ENCODE assay signal across 21 cellular contexts in the genomic region with DNA sequence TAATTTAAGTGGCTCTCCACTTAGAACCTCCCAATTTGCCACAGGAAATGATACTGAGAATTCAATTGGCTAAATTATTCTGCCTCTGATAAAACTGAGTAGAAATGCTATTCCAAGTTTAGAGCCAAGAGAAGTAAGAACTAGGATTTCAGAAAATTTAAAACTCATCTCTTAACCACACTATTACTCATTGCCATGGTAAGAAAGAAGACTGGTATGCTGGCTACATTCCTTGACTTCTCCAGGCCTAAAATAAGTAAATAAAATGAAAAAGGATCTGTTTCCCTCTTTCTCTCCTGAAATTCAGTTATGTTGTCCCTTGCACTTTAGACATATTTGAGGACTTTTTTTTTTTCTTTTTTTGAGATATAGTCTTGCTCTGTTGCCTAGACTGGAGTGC. TPM values are rescaled to one million over a fixed set of nuclear protein-coding genes. Genes with fewer than 3 reads are reported as not detected.
DNase-seq lines count a peak whose midpoint lies in the region; ATAC-seq and TF ChIP-seq lines count a peak whose summit lies in the region.
"Had no signal": no experiment of that assay in that cellular context is flagged by ENCODE, and none has a peak within 500 bp of the region (broad histone marks: within the 10 kb centered on the region; RNA-seq: fewer than 3 reads in every experiment).

No MANE protein-coding gene starts in this region.

- intact Hi-C loops in gastrocnemius medialis (cut with DNase I; ENCODE audit: low total_unique reads), result no loop called here

- H3K4me1 ChIP-seq in gastrocnemius medialis, result no peaks in the 10 kb centered on the region
- H3K4me1 ChIP-seq: adrenal gland, prostate gland had no signal

- H3K4me1 Mint-ChIP-seq in activated T-cell treated with anti-CD3 and anti-CD28 coated beads, Interleukin-2, amount 50 U/mL, for 72 hours (ENCODE audit: low read depth), result peaks cover 6% of the 10 kb centered on the region

- no peak overlapping the region for H3K27ac Mint-ChIP-seq in activated T-cell treated with anti-CD3 and anti-CD28 coated beads, Interleukin-2, amount 50 U/mL, for 72 hours
- H3K27ac Mint-ChIP-seq: activated CD8-positive, alpha-beta memory T cell treated with anti-CD3 and anti-CD28 coated beads, Interleukin-2, amount 10 ng/mL, durations not matched to agents 7 days and 5 days; CD4-positive, CD25-positive, alpha-beta regulatory T cell; IgD-negative memory B cell; natural killer cell treated with Interleukin-12 subunit alpha and Interleukin-12 subunit beta and Interleukin-15 and Interleukin-18, amount 100 ng/mL, for 72 hours had no signal

- no peaks in the 10 kb centered on the region for H3K27me3 Mint-ChIP-seq in activated T-cell treated with anti-CD3 and anti-CD28 coated beads, Interleukin-2, amount 50 U/mL, for 72 hours (ENCODE audit: low read depth)
- H3K27me3 Mint-ChIP-seq: activated CD8-positive, alpha-beta memory T cell treated with anti-CD3 and anti-CD28 coated beads, Interleukin-2, amount 10 ng/mL, durations not matched to agents 7 days and 5 days; CD4-positive, CD25-positive, alpha-beta regulatory T cell had no signal

- peaks cover 0 to 7% of the 10 kb centered on the region in 2 donors for H3K36me3 ChIP-seq in gastrocnemius medialis
- H3K36me3 ChIP-seq: prostate gland, thoracic aorta had no signal

- H3K4me3 ChIP-seq in gastrocnemius medialis, result no peak overlapping the region
- H3K4me3 ChIP-seq: adrenal gland, lung, prostate gland, thoracic aorta had no signal

- DNase-seq in ELR (ENCODE audit: low read depth) (peak; percentile 53), amniotic epithelial cell (ENCODE audit: low read depth) (peak; percentile 79), fibroblast of peridontal ligament (ENCODE audit: extremely low read depth) (peak; percentile 84), renal cortical epithelial cell (ENCODE audit: low read depth) (peak; percentile 62), NCI-H1105 treated with DMSO at 0.1 percent for 48 hours (lab: John Stamatoyannopoulos, UW) (no peak), gastrocnemius medialis (no peak), DMS 273 (lab: John Stamatoyannopoulos, UW; ENCODE audit: unreplicated experiment) (no peak)
- DNase-seq in activated T-cell treated with anti-CD3 and anti-CD28 coated beads, Interleukin-2, amount 50 U/mL, for 72 hours, result no peak
- DNase-seq: activated CD8-positive, alpha-beta memory T cell treated with anti-CD3 and anti-CD28 coated beads, Interleukin-2, amount 10 ng/mL, durations not matched to agents 7 days and 5 days; activated effector memory CD4-positive, alpha-beta T cell treated with anti-CD3 and anti-CD28 coated beads, Interleukin-2, amount 50 U/mL, for 16 hours; adrenal gland; CD4-positive, CD25-positive, alpha-beta regulatory T cell; head of caudate nucleus; MV-4-11; NCI-H2029; NK-92 treated with Interleukin-12 subunit alpha and Interleukin-12 subunit beta, amount 100 ng/mL, for 24 hours had no signal

- H3K36me3 Mint-ChIP-seq in activated T-cell treated with anti-CD3 and anti-CD28 coated beads, Interleukin-2, amount 50 U/mL, for 72 hours (ENCODE audit: insufficient read depth in 2 of 2), result no peaks in the 10 kb centered on the region

- no peak overlapping the region for H3K4me3 Mint-ChIP-seq in activated T-cell treated with anti-CD3 and anti-CD28 coated beads, Interleukin-2, amount 50 U/mL, for 72 hours
- H3K4me3 Mint-ChIP-seq: activated CD8-positive, alpha-beta memory T cell treated with anti-CD3 and anti-CD28 coated beads, Interleukin-2, amount 10 ng/mL, durations not matched to agents 7 days and 5 days; CD4-positive, CD25-positive, alpha-beta regulatory T cell; IgD-negative memory B cell; natural killer cell treated with Interleukin-12 subunit alpha and Interleukin-12 subunit beta and Interleukin-15 and Interleukin-18, amount 100 ng/mL, for 72 hours had no signal

- no peak for TF ChIP-seq CTCF in gastrocnemius medialis (IDR thresholded peaks at IDR 0.05 in 4 of 5, conservative IDR thresholded peaks at IDR 0.05 in 1 of 5)

- H3K27ac ChIP-seq in gastrocnemius medialis, result no peak overlapping the region
- H3K27ac ChIP-seq: adrenal gland, prostate gland, thoracic aorta had no signal

- H3K9me3 ChIP-seq in gastrocnemius medialis, result no peaks in the 10 kb centered on the region
- H3K9me3 ChIP-seq: adrenal gland, prostate gland, thoracic aorta had no signal

- H3K27me3 ChIP-seq in gastrocnemius medialis, result no peaks in the 10 kb centered on the region
- H3K27me3 ChIP-seq: adrenal gland had no signal

- ATAC-seq in activated T-cell treated with anti-CD3 and anti-CD28 coated beads, Interleukin-2, amount 50 U/mL, for 72 hours (replicated peaks in 1 of 2), result no peak
- ATAC-seq in gastrocnemius medialis, result no peak
- ATAC-seq: activated CD8-positive, alpha-beta memory T cell treated with anti-CD3 and anti-CD28 coated beads, Interleukin-2, amount 10 ng/mL, durations not matched to agents 7 days and 5 days; natural killer cell treated with Interleukin-12 subunit alpha and Interleukin-12 subunit beta and Interleukin-15 and Interleukin-18, amount 100 ng/mL, for 72 hours had no signal

- no peak for TF ChIP-seq POLR2A in gastrocnemius medialis (IDR thresholded peaks at IDR 0.05)

- H3K9me3 Mint-ChIP-seq in activated T-cell treated with anti-CD3 and anti-CD28 coated beads, Interleukin-2, amount 50 U/mL, for 72 hours, result no peaks in the 10 kb centered on the region
- H3K9me3 Mint-ChIP-seq: CD4-positive, CD25-positive, alpha-beta regulatory T cell; natural killer cell treated with Interleukin-12 subunit alpha and Interleukin-12 subunit beta and Interleukin-15 and Interleukin-18, amount 100 ng/mL, for 72 hours had no signal

- in situ Hi-C loops in gastrocnemius medialis (cut with MboI; ENCODE audit: low sequenced_read_pairs in 4 of 4), result no loop called here

RNA-seq across cellular contexts. Expression of a gene that starts 23.3 kb away (rescaled TPM):
- 2.6 and 6.0 TPM in 2 replicates for total RNA-seq in renal cortical epithelial cell
- 1 to 10 TPM; 6.4 to 6.6 TPM for total RNA-seq in activated T-cell treated with anti-CD3 and anti-CD28 coated beads, Interleukin-2, amount 50 U/mL, for 72 hours
- total RNA-seq in gastrocnemius medialis, result 1 to 10 TPM; 1.5 to 3.8 (median 3.3) TPM

Comparison
In these comparisons a context has a peak if more than half of its experiments do, and no peak if none do; other contexts are left out.
1. DNase-seq: peak in ELR (single experiment), amniotic epithelial cell (single experiment), fibroblast of peridontal ligament (single experiment) and renal cortical epithelial cell (single experiment); none in NCI-H1105 treated with DMSO at 0.1 percent for 48 hours (single experiment), activated T-cell treated with anti-CD3 and anti-CD28 coated beads, Interleukin-2, amount 50 U/mL, for 72 hours (0 of 2), gastrocnemius medialis (0 of 2) and DMS 273 (single experiment).